In the genomic region with DNA sequence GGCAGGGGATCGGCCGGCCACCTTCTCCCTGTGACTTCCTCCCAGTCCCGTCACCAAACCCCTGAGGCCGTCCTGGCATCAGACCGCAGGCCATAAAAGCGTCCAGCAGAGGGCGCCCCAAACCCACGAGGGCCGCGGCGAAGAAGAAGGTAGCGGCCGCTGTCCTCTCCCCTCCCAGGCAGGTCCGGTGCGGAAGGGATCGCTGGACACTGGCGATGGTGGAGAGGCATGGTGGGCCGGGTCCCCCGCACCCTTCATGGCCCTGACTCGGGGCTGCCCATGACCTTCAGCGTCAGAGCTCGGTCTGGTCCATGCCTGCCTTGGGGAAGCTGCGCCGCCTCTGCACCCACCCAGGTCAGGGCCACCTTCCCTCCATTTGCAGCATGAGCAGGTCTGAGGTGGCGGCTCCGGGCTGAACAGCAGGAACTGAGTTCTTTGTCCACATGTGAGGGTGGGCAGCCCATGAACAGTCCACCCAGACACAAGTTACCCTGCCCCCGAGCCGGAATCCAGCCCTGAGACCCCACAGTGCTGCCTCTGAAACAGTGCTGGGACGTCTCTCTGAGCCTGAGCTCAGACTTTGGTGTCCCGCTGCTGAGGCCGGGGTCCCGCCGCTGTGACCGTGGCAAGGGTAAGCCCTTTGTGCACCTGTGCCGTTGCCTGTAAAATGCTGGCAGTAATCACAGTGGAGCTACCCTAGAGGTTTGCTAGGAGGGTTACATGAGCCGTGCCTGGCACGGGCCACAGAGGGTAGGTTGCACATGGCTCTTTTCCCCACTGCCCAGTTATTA, we compare ENCODE assay signal across 1 cellular context.
TF ChIP-seq lines count a peak whose summit lies in the region.

No MANE protein-coding gene starts in this region.

TF ChIP-seq in HEK293, 187 proteins besides CTCF, POLR2A, EP300 and RAD21 (continued from another document and continues in another):
- no peak for TF ChIP-seq HOXD13 (CRISPR knock-in tag; IDR thresholded peaks at IDR 0.05; ENCODE audit: borderline replicate concordance)
- no peak for TF ChIP-seq HOXC10 (CRISPR knock-in tag; IDR thresholded peaks at IDR 0.05)
- TF ChIP-seq WT1 (tag by site-specific recombination; IDR thresholded peaks at IDR 0.05), result no peak
- TF ChIP-seq ZNF398 (tag by site-specific recombination; IDR thresholded peaks at IDR 0.05), result no peak
- TF ChIP-seq ZBTB10 (tag by site-specific recombination; IDR thresholded peaks at IDR 0.05), result no peak
- TF ChIP-seq, protein P1, sequence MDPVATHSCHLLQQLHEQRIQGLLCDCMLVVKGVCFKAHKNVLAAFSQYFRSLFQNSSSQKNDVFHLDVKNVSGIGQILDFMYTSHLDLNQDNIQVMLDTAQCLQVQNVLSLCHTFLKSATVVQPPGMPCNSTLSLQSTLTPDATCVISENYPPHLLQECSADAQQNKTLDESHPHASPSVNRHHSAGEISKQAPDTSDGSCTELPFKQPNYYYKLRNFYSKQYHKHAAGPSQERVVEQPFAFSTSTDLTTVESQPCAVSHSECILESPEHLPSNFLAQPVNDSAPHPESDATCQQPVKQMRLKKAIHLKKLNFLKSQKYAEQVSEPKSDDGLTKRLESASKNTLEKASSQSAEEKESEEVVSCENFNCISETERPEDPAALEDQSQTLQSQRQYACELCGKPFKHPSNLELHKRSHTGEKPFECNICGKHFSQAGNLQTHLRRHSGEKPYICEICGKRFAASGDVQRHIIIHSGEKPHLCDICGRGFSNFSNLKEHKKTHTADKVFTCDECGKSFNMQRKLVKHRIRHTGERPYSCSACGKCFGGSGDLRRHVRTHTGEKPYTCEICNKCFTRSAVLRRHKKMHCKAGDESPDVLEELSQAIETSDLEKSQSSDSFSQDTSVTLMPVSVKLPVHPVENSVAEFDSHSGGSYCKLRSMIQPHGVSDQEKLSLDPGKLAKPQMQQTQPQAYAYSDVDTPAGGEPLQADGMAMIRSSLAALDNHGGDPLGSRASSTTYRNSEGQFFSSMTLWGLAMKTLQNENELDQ (tag by site-specific recombination; IDR thresholded peaks at IDR 0.05; ENCODE audit: low read depth), result no peak
- TF ChIP-seq ZNF19 (tag by site-specific recombination; IDR thresholded peaks at IDR 0.05; ENCODE audit: low read depth), result no peak
- TF ChIP-seq KLF1 (tag by site-specific recombination; IDR thresholded peaks at IDR 0.05), result peak; percentile 20; the same call in 1 of the 2 replicates
- no peak for TF ChIP-seq ZNF426 (tag by site-specific recombination; IDR thresholded peaks at IDR 0.05)
- TF ChIP-seq ZEB2 (tag by site-specific recombination; IDR thresholded peaks at IDR 0.05), result 0 out of 2 replicates have a peak, but pooled peaks have one; percentile 34
- peak; percentile 75 for TF ChIP-seq ZBTB17 (tag by site-specific recombination; IDR thresholded peaks at IDR 0.05)
- no peak for TF ChIP-seq ZNF133 (tag by site-specific recombination; IDR thresholded peaks at IDR 0.05)
- TF ChIP-seq ZNF37A (tag by site-specific recombination; IDR thresholded peaks at IDR 0.05), result no peak
- no peak; the same call in 1 of the 2 replicates for TF ChIP-seq ZXDB (tag by site-specific recombination; IDR thresholded peaks at IDR 0.05)
- TF ChIP-seq EGR2 (tag by site-specific recombination; IDR thresholded peaks at IDR 0.05; ENCODE audit: low read depth), result no peak
- TF ChIP-seq ZNF777 (tag by site-specific recombination; IDR thresholded peaks at IDR 0.05; ENCODE audit: borderline replicate concordance), result peak; percentile 31; the same call in 1 of the 2 replicates
- TF ChIP-seq ZNF366 (tag by site-specific recombination; conservative IDR thresholded peaks at IDR 0.05), result no peak
- TF ChIP-seq ZNF350 (tag by site-specific recombination; IDR thresholded peaks at IDR 0.05), result no peak
- TF ChIP-seq ZNF2 (tag by site-specific recombination; IDR thresholded peaks at IDR 0.05), result peak; percentile 96
- peak; percentile 68 for TF ChIP-seq REST (tag by site-specific recombination; IDR thresholded peaks at IDR 0.05)
- TF ChIP-seq, protein P2, sequence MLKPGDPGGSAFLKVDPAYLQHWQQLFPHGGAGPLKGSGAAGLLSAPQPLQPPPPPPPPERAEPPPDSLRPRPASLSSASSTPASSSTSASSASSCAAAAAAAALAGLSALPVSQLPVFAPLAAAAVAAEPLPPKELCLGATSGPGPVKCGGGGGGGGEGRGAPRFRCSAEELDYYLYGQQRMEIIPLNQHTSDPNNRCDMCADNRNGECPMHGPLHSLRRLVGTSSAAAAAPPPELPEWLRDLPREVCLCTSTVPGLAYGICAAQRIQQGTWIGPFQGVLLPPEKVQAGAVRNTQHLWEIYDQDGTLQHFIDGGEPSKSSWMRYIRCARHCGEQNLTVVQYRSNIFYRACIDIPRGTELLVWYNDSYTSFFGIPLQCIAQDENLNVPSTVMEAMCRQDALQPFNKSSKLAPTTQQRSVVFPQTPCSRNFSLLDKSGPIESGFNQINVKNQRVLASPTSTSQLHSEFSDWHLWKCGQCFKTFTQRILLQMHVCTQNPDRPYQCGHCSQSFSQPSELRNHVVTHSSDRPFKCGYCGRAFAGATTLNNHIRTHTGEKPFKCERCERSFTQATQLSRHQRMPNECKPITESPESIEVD (tag by site-specific recombination; IDR thresholded peaks at IDR 0.05), result no peak
- no peak for TF ChIP-seq ZSCAN23 (tag by site-specific recombination; IDR thresholded peaks at IDR 0.05)
- TF ChIP-seq ZNF394 (tag by site-specific recombination; IDR thresholded peaks at IDR 0.05; ENCODE audit: borderline replicate concordance), result no peak; the same call in 1 of the 2 replicates
- peak; percentile 68; the same call in 1 of the 2 replicates for TF ChIP-seq ZNF391 (tag by site-specific recombination; IDR thresholded peaks at IDR 0.05; ENCODE audit: borderline replicate concordance, low read depth)
- TF ChIP-seq ZNF707 (tag by site-specific recombination; IDR thresholded peaks at IDR 0.05), result no peak
- TF ChIP-seq TRIM28 (IDR thresholded peaks at IDR 0.05; ENCODE audit: borderline replicate concordance, low read length), result no peak
- TF ChIP-seq ZNF18 (tag by site-specific recombination; IDR thresholded peaks at IDR 0.05), result no peak
- TF ChIP-seq ELK4 (IDR thresholded peaks at IDR 0.05; ENCODE audit: borderline replicate concordance, low read depth, low read length), result no peak
- TF ChIP-seq ZIC2 (tag by site-specific recombination; IDR thresholded peaks at IDR 0.05), result peak; percentile 25; the same call in 1 of the 2 replicates
- no peak for TF ChIP-seq GLIS2 (tag by site-specific recombination; IDR thresholded peaks at IDR 0.05)
- no peak for TF ChIP-seq SCRT2 (tag by site-specific recombination; IDR thresholded peaks at IDR 0.05)
- TF ChIP-seq ZNF580 (tag by site-specific recombination; IDR thresholded peaks at IDR 0.05), result no peak
- TF ChIP-seq RBAK (tag by site-specific recombination; IDR thresholded peaks at IDR 0.05), result no peak
- TF ChIP-seq ZNF416 (tag by site-specific recombination; IDR thresholded peaks at IDR 0.05), result no peak
- TF ChIP-seq, protein P3, sequence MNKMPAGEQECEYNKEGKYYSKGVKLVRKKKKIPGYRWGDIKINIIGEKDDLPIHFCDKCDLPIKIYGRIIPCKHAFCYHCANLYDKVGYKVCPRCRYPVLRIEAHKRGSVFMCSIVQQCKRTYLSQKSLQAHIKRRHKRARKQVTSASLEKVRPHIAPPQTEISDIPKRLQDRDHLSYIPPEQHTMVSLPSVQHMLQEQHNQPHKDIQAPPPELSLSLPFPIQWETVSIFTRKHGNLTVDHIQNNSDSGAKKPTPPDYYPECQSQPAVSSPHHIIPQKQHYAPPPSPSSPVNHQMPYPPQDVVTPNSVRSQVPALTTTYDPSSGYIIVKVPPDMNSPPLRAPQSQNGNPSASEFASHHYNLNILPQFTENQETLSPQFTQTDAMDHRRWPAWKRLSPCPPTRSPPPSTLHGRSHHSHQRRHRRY (tag by site-specific recombination; IDR thresholded peaks at IDR 0.05), result no peak
- TF ChIP-seq, protein P4, sequence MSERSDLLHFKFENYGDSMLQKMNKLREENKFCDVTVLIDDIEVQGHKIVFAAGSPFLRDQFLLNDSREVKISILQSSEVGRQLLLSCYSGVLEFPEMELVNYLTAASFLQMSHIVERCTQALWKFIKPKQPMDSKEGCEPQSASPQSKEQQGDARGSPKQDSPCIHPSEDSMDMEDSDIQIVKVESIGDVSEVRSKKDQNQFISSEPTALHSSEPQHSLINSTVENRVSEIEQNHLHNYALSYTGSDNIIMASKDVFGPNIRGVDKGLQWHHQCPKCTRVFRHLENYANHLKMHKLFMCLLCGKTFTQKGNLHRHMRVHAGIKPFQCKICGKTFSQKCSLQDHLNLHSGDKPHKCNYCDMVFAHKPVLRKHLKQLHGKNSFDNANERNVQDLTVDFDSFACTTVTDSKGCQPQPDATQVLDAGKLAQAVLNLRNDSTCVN (tag by site-specific recombination; optimal IDR thresholded peaks at IDR 0.05), result no peak
- TF ChIP-seq ZNF114 (tag by site-specific recombination; IDR thresholded peaks at IDR 0.05), result no peak
- no peak for TF ChIP-seq ZNF510 (tag by site-specific recombination; IDR thresholded peaks at IDR 0.05; ENCODE audit: insufficient replicate concordance)
- TF ChIP-seq ZNF600 (tag by site-specific recombination; IDR thresholded peaks at IDR 0.05), result 0 out of 2 replicates have a peak, but pooled peaks have one; percentile 32
- no peak for TF ChIP-seq ZNF121 (tag by site-specific recombination; IDR thresholded peaks at IDR 0.05)
